1 cellular context compared by ENCODE assay signal in the genomic region with DNA sequence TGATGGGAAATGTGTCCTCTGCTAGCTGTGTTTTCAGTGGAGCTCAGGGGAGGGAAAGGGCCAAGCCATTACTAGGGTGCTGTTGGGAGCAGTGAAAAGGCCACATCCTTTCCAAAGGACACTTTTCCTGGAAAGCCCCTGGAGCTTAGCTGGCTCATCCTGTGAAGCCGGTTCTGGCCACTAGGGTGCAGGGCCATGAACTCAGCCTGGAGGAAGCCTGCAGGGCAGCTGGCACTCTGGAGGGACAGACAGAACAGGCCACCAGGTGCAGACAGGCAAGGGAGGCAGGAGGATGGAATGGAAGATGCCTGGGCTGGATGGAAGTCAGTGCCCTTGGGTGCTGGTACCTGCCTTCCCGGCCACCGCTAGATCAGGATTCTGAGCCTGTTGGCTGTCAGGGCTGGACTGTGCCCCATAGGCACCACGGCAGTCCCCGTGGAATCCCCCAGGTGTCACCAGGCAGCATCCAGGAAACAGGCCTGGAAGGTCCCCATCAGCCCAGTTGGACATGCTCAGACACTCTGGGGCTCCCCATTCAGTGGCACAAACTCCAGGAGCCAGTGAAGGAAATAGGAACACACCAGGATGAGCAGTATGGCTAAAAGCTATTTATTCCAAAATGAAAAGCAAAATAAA.
TF ChIP-seq lines count a peak whose summit lies in the region.

No MANE protein-coding gene starts in this region.

TF ChIP-seq in SK-N-SH, 30 proteins besides CTCF, POLR2A, EP300 and RAD21:
- TF ChIP-seq POLR2AphosphoS5 (IDR thresholded peaks at IDR 0.05; ENCODE audit: low read depth, low read length): no peak
- no peak for TF ChIP-seq TEAD4 (IDR thresholded peaks at IDR 0.05; ENCODE audit: borderline replicate concordance, insufficient read depth)
- TF ChIP-seq, protein P1, sequence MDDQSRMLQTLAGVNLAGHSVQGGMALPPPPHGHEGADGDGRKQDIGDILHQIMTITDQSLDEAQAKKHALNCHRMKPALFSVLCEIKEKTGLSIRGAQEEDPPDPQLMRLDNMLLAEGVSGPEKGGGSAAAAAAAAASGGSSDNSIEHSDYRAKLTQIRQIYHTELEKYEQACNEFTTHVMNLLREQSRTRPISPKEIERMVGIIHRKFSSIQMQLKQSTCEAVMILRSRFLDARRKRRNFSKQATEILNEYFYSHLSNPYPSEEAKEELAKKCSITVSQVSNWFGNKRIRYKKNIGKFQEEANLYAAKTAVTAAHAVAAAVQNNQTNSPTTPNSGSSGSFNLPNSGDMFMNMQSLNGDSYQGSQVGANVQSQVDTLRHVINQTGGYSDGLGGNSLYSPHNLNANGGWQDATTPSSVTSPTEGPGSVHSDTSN (IDR thresholded peaks at IDR 0.05): no peak
- TF ChIP-seq, protein P2, sequence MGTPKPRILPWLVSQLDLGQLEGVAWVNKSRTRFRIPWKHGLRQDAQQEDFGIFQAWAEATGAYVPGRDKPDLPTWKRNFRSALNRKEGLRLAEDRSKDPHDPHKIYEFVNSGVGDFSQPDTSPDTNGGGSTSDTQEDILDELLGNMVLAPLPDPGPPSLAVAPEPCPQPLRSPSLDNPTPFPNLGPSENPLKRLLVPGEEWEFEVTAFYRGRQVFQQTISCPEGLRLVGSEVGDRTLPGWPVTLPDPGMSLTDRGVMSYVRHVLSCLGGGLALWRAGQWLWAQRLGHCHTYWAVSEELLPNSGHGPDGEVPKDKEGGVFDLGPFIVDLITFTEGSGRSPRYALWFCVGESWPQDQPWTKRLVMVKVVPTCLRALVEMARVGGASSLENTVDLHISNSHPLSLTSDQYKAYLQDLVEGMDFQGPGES (IDR thresholded peaks at IDR 0.05; ENCODE audit: low read depth, low read length): no peak
- no peak for TF ChIP-seq MEF2A (IDR thresholded peaks at IDR 0.05; ENCODE audit: borderline replicate concordance, low read depth)
- no peak for TF ChIP-seq FOXM1 (IDR thresholded peaks at IDR 0.05; ENCODE audit: low read depth)
- no peak for TF ChIP-seq EZH2phosphoT487 (IDR thresholded peaks at IDR 0.05; ENCODE audit: borderline replicate concordance, low read depth)
- TF ChIP-seq FOXJ3 (CRISPR knock-in tag; IDR thresholded peaks at IDR 0.05): no peak
- TF ChIP-seq YY1 (IDR thresholded peaks at IDR 0.05; ENCODE audit: low read depth): no peak
- TF ChIP-seq MXI1 (IDR thresholded peaks at IDR 0.05; ENCODE audit: low read depth, low read length): no peak
- no peak for TF ChIP-seq RCOR1 (IDR thresholded peaks at IDR 0.05; ENCODE audit: low read length)
- no peak for TF ChIP-seq FOSL2 (IDR thresholded peaks at IDR 0.05; ENCODE audit: borderline replicate concordance, low read depth)
- no peak for TF ChIP-seq TAF1 (IDR thresholded peaks at IDR 0.05; ENCODE audit: borderline replicate concordance, low read depth, low read length)
- TF ChIP-seq RFX5 (IDR thresholded peaks at IDR 0.05; ENCODE audit: low read length): no peak
- TF ChIP-seq, protein P3, sequence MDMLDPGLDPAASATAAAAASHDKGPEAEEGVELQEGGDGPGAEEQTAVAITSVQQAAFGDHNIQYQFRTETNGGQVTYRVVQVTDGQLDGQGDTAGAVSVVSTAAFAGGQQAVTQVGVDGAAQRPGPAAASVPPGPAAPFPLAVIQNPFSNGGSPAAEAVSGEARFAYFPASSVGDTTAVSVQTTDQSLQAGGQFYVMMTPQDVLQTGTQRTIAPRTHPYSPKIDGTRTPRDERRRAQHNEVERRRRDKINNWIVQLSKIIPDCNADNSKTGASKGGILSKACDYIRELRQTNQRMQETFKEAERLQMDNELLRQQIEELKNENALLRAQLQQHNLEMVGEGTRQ (IDR thresholded peaks at IDR 0.05; ENCODE audit: borderline replicate concordance, low read depth, low read length): no peak
- no peak for TF ChIP-seq SIN3A (IDR thresholded peaks at IDR 0.05; ENCODE audit: borderline replicate concordance, low read depth, low read length)
- TF ChIP-seq GABPA (IDR thresholded peaks at IDR 0.05; ENCODE audit: low read depth): no peak
- TF ChIP-seq TCF12 (IDR thresholded peaks at IDR 0.05): no peak
- TF ChIP-seq, protein P4, sequence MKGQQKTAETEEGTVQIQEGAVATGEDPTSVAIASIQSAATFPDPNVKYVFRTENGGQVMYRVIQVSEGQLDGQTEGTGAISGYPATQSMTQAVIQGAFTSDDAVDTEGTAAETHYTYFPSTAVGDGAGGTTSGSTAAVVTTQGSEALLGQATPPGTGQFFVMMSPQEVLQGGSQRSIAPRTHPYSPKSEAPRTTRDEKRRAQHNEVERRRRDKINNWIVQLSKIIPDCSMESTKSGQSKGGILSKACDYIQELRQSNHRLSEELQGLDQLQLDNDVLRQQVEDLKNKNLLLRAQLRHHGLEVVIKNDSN (IDR thresholded peaks at IDR 0.05; ENCODE audit: borderline replicate concordance, low read depth): no peak
- TF ChIP-seq CHD2 (IDR thresholded peaks at IDR 0.05; ENCODE audit: low read length, partially characterized antibody): no peak
TF ChIP-seq in SK-N-SH: peak in this region for 0.
